1 cellular context compared by ENCODE assay signal in genomic region chr19:47158367-47158791, GRCh38.
TF ChIP-seq lines count a peak whose summit lies in the region.

No MANE protein-coding gene starts in this region.

TF ChIP-seq in WTC11, 78 proteins besides CTCF, POLR2A, EP300 and RAD21:
- TF ChIP-seq E2F4 (CRISPR knock-in tag; IDR thresholded peaks at IDR 0.05; ENCODE audit: borderline replicate concordance, low read depth) (no peak), ZNF512 (CRISPR knock-in tag; IDR thresholded peaks at IDR 0.05; ENCODE audit: borderline replicate concordance) (no peak), NFYB (CRISPR knock-in tag; conservative IDR thresholded peaks at IDR 0.05; ENCODE audit: low read depth) (no peak), FOXK1 (CRISPR knock-in tag; IDR thresholded peaks at IDR 0.05) (no peak), ZNF425 (CRISPR knock-in tag; conservative IDR thresholded peaks at IDR 0.05) (no peak), PRRX2 (CRISPR knock-in tag; IDR thresholded peaks at IDR 0.05) (no peak), AFF4 (CRISPR knock-in tag; IDR thresholded peaks at IDR 0.05; ENCODE audit: borderline replicate concordance) (no peak)
